18 cellular contexts compared by ENCODE assay signal in the genomic region with DNA sequence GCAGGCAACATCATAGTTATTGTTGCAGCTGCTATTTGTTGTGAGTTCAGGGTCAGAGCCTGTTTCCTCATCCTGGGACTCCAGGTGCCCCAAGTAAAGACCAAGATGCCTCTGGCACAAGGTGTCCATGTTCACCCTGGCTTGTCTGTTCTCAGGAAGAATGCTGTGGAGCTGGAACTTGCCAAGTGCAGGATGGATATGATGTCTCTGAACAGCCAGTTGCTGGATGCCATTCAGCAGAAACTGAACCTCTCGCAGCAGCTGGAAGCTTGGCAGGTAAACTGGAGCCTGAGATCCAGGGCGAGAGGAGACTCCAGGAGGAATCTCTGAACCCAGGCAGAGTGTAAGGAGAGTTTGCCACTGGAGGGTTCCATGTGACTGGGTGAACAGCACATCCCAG.
"Had no signal": no experiment of that assay in that cellular context is flagged by ENCODE, and none has a peak within 500 bp of the region (broad histone marks: within the 10 kb centered on the region; RNA-seq: fewer than 3 reads in every experiment).

No MANE protein-coding gene starts in this region.

- DNase-seq: effector memory CD4-positive, alpha-beta T cell; esophagus squamous epithelium; foreskin fibroblast; immature natural killer cell; left cardiac atrium; left ventricle myocardium inferior; mesenchymal stem cell; midbrain; spleen; stimulated activated CD4-positive, alpha-beta T cell treated with anti-CD3 and anti-CD28 coated beads, Interleukin-15, amount 100 ng/mL, for 24 hours; stimulated activated CD4-positive, alpha-beta T cell treated with anti-CD3 and anti-CD28 coated beads, Interleukin-1b, Interleukin-23, amount 100 ng/mL, for 48 hours; stimulated activated CD4-positive, alpha-beta T cell treated with anti-CD3 and anti-CD28 coated beads, Interleukin-4, amount 100 ng/mL, for 24 hours; stimulated activated naive B cell treated with anti-CD40 and anti-IgM and Interleukin-4, amounts not matched to agents 10 μg/mL and 1 μg/mL and 100 μg/mL, for 72 hours; trophoblast cell had no signal

- H3K27me3 Mint-ChIP-seq: natural killer cell treated with Interleukin-12 subunit alpha and Interleukin-12 subunit beta and Interleukin-15 and Interleukin-18, amount 100 ng/mL, for 72 hours; stimulated activated naive B cell treated with anti-CD40 and anti-IgM and Interleukin-4, amounts not matched to agents 10 μg/mL and 1 μg/mL and 100 μg/mL, for 72 hours had no signal

- H3K9me3 ChIP-seq: esophagus squamous epithelium, left ventricle myocardium inferior, spleen had no signal

- H3K27ac Mint-ChIP-seq: natural killer cell treated with Interleukin-12 subunit alpha and Interleukin-12 subunit beta and Interleukin-15 and Interleukin-18, amount 100 ng/mL, for 72 hours had no signal

- H3K9ac ChIP-seq: parathyroid adenoma had no signal

- H3K27ac ChIP-seq: esophagus squamous epithelium, left ventricle myocardium inferior, parathyroid adenoma, spleen had no signal

- H2AFZ ChIP-seq: parathyroid adenoma had no signal

- H3K4me3 ChIP-seq: esophagus squamous epithelium, left ventricle myocardium inferior, lung, spleen had no signal

- ATAC-seq: left cardiac atrium; natural killer cell treated with Interleukin-12 subunit alpha and Interleukin-12 subunit beta and Interleukin-15 and Interleukin-18, amount 100 ng/mL, for 72 hours; sciatic nerve; stimulated activated naive B cell treated with anti-CD40 and anti-IgM and Interleukin-4, amounts not matched to agents 10 μg/mL and 1 μg/mL and 100 μg/mL, for 72 hours had no signal

- H3K36me3 Mint-ChIP-seq: natural killer cell treated with Interleukin-12 subunit alpha and Interleukin-12 subunit beta and Interleukin-15 and Interleukin-18, amount 100 ng/mL, for 72 hours had no signal

- H3K27me3 ChIP-seq: esophagus squamous epithelium, spleen had no signal

- H3K4me3 Mint-ChIP-seq: immature natural killer cell; natural killer cell treated with Interleukin-12 subunit alpha and Interleukin-12 subunit beta and Interleukin-15 and Interleukin-18, amount 100 ng/mL, for 72 hours; stimulated activated naive B cell treated with anti-CD40 and anti-IgM and Interleukin-4, amounts not matched to agents 10 μg/mL and 1 μg/mL and 100 μg/mL, for 72 hours had no signal

- H3K9me3 Mint-ChIP-seq: immature natural killer cell; natural killer cell treated with Interleukin-12 subunit alpha and Interleukin-12 subunit beta and Interleukin-15 and Interleukin-18, amount 100 ng/mL, for 72 hours; stimulated activated naive B cell treated with anti-CD40 and anti-IgM and Interleukin-4, amounts not matched to agents 10 μg/mL and 1 μg/mL and 100 μg/mL, for 72 hours had no signal
